In the genomic region with DNA sequence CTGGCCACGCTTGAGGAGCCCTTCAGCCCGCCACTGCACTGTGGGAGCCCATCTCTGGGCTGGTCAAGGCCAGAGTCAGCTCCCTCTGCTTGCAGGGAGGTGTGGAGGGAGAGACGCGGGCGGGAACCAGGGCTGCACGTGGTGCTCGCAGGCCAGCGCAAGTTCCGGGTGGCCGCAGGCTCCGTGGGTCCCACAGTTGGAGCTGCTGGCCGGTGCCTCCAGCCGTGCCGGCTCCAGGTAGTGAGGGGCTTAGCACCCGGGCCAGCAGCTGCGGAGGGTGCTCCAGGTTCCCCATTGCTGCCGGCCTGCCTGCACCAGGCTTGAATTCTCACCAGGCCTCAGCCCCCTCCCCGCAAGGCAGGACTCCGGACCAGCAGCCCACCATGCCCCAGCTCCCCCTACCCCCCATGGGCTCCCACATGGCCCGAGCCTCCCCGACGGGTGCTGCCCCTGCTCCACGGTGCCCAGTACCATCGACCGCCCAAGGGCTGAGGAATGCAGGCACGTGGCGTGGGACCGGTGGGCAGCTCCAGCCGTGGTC, we compare ENCODE assay signal across 1 cellular context.
TF ChIP-seq lines count a peak whose summit lies in the region.

No MANE protein-coding gene starts in this region.

TF ChIP-seq in WTC11, 78 proteins besides CTCF, POLR2A, EP300 and RAD21 (continued from another document):
- TF ChIP-seq, protein P1, sequence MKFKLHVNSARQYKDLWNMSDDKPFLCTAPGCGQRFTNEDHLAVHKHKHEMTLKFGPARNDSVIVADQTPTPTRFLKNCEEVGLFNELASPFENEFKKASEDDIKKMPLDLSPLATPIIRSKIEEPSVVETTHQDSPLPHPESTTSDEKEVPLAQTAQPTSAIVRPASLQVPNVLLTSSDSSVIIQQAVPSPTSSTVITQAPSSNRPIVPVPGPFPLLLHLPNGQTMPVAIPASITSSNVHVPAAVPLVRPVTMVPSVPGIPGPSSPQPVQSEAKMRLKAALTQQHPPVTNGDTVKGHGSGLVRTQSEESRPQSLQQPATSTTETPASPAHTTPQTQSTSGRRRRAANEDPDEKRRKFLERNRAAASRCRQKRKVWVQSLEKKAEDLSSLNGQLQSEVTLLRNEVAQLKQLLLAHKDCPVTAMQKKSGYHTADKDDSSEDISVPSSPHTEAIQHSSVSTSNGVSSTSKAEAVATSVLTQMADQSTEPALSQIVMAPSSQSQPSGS (CRISPR knock-in tag; IDR thresholded peaks at IDR 0.05; ENCODE audit: borderline replicate concordance, low read depth) = no peak
- TF ChIP-seq IRF2 (CRISPR knock-in tag; IDR thresholded peaks at IDR 0.05; ENCODE audit: borderline replicate concordance, low read depth) = no peak
- TF ChIP-seq CBFB (CRISPR knock-in tag; IDR thresholded peaks at IDR 0.05; ENCODE audit: low read depth) = no peak
- TF ChIP-seq RELA (CRISPR knock-in tag; IDR thresholded peaks at IDR 0.05; ENCODE audit: borderline replicate concordance) = no peak
- TF ChIP-seq FOXJ3 (CRISPR knock-in tag; IDR thresholded peaks at IDR 0.05; ENCODE audit: borderline replicate concordance) = no peak
- no peak for TF ChIP-seq OVOL2 (CRISPR knock-in tag; IDR thresholded peaks at IDR 0.05; ENCODE audit: borderline replicate concordance)
- TF ChIP-seq, protein P2, sequence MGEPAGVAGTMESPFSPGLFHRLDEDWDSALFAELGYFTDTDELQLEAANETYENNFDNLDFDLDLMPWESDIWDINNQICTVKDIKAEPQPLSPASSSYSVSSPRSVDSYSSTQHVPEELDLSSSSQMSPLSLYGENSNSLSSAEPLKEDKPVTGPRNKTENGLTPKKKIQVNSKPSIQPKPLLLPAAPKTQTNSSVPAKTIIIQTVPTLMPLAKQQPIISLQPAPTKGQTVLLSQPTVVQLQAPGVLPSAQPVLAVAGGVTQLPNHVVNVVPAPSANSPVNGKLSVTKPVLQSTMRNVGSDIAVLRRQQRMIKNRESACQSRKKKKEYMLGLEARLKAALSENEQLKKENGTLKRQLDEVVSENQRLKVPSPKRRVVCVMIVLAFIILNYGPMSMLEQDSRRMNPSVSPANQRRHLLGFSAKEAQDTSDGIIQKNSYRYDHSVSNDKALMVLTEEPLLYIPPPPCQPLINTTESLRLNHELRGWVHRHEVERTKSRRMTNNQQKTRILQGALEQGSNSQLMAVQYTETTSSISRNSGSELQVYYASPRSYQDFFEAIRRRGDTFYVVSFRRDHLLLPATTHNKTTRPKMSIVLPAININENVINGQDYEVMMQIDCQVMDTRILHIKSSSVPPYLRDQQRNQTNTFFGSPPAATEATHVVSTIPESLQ (CRISPR knock-in tag; IDR thresholded peaks at IDR 0.05) = no peak
- TF ChIP-seq, protein P3, sequence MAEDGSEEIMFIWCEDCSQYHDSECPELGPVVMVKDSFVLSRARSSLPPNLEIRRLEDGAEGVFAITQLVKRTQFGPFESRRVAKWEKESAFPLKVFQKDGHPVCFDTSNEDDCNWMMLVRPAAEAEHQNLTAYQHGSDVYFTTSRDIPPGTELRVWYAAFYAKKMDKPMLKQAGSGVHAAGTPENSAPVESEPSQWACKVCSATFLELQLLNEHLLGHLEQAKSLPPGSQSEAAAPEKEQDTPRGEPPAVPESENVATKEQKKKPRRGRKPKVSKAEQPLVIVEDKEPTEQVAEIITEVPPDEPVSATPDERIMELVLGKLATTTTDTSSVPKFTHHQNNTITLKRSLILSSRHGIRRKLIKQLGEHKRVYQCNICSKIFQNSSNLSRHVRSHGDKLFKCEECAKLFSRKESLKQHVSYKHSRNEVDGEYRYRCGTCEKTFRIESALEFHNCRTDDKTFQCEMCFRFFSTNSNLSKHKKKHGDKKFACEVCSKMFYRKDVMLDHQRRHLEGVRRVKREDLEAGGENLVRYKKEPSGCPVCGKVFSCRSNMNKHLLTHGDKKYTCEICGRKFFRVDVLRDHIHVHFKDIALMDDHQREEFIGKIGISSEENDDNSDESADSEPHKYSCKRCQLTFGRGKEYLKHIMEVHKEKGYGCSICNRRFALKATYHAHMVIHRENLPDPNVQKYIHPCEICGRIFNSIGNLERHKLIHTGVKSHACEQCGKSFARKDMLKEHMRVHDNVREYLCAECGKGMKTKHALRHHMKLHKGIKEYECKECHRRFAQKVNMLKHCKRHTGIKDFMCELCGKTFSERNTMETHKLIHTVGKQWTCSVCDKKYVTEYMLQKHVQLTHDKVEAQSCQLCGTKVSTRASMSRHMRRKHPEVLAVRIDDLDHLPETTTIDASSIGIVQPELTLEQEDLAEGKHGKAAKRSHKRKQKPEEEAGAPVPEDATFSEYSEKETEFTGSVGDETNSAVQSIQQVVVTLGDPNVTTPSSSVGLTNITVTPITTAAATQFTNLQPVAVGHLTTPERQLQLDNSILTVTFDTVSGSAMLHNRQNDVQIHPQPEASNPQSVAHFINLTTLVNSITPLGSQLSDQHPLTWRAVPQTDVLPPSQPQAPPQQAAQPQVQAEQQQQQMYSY (CRISPR knock-in tag; IDR thresholded peaks at IDR 0.05) = no peak
- TF ChIP-seq, protein P4, sequence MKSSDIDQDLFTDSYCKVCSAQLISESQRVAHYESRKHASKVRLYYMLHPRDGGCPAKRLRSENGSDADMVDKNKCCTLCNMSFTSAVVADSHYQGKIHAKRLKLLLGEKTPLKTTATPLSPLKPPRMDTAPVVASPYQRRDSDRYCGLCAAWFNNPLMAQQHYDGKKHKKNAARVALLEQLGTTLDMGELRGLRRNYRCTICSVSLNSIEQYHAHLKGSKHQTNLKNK (CRISPR knock-in tag; IDR thresholded peaks at IDR 0.05) = no peak
- TF ChIP-seq, protein P5, sequence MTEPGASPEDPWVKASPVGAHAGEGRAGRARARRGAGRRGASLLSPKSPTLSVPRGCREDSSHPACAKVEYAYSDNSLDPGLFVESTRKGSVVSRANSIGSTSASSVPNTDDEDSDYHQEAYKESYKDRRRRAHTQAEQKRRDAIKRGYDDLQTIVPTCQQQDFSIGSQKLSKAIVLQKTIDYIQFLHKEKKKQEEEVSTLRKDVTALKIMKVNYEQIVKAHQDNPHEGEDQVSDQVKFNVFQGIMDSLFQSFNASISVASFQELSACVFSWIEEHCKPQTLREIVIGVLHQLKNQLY (CRISPR knock-in tag; IDR thresholded peaks at IDR 0.05) = no peak
- TF ChIP-seq ETV6 (CRISPR knock-in tag; IDR thresholded peaks at IDR 0.05) = no peak
- no peak for TF ChIP-seq MXD4 (CRISPR knock-in tag; IDR thresholded peaks at IDR 0.05; ENCODE audit: borderline replicate concordance)
- TF ChIP-seq, protein P6, sequence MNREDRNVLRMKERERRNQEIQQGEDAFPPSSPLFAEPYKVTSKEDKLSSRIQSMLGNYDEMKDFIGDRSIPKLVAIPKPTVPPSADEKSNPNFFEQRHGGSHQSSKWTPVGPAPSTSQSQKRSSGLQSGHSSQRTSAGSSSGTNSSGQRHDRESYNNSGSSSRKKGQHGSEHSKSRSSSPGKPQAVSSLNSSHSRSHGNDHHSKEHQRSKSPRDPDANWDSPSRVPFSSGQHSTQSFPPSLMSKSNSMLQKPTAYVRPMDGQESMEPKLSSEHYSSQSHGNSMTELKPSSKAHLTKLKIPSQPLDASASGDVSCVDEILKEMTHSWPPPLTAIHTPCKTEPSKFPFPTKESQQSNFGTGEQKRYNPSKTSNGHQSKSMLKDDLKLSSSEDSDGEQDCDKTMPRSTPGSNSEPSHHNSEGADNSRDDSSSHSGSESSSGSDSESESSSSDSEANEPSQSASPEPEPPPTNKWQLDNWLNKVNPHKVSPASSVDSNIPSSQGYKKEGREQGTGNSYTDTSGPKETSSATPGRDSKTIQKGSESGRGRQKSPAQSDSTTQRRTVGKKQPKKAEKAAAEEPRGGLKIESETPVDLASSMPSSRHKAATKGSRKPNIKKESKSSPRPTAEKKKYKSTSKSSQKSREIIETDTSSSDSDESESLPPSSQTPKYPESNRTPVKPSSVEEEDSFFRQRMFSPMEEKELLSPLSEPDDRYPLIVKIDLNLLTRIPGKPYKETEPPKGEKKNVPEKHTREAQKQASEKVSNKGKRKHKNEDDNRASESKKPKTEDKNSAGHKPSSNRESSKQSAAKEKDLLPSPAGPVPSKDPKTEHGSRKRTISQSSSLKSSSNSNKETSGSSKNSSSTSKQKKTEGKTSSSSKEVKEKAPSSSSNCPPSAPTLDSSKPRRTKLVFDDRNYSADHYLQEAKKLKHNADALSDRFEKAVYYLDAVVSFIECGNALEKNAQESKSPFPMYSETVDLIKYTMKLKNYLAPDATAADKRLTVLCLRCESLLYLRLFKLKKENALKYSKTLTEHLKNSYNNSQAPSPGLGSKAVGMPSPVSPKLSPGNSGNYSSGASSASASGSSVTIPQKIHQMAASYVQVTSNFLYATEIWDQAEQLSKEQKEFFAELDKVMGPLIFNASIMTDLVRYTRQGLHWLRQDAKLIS (CRISPR knock-in tag; IDR thresholded peaks at IDR 0.05; ENCODE audit: borderline replicate concordance) = no peak
- TF ChIP-seq, protein P7, sequence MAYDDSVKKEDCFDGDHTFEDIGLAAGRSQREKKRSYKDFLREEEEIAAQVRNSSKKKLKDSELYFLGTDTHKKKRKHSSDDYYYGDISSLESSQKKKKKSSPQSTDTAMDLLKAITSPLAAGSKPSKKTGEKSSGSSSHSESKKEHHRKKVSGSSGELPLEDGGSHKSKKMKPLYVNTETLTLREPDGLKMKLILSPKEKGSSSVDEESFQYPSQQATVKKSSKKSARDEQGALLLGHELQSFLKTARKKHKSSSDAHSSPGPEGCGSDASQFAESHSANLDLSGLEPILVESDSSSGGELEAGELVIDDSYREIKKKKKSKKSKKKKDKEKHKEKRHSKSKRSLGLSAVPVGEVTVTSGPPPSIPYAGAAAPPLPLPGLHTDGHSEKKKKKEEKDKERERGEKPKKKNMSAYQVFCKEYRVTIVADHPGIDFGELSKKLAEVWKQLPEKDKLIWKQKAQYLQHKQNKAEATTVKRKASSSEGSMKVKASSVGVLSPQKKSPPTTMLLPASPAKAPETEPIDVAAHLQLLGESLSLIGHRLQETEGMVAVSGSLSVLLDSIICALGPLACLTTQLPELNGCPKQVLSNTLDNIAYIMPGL (CRISPR knock-in tag; IDR thresholded peaks at IDR 0.05) = no peak
- TF ChIP-seq, protein P8, sequence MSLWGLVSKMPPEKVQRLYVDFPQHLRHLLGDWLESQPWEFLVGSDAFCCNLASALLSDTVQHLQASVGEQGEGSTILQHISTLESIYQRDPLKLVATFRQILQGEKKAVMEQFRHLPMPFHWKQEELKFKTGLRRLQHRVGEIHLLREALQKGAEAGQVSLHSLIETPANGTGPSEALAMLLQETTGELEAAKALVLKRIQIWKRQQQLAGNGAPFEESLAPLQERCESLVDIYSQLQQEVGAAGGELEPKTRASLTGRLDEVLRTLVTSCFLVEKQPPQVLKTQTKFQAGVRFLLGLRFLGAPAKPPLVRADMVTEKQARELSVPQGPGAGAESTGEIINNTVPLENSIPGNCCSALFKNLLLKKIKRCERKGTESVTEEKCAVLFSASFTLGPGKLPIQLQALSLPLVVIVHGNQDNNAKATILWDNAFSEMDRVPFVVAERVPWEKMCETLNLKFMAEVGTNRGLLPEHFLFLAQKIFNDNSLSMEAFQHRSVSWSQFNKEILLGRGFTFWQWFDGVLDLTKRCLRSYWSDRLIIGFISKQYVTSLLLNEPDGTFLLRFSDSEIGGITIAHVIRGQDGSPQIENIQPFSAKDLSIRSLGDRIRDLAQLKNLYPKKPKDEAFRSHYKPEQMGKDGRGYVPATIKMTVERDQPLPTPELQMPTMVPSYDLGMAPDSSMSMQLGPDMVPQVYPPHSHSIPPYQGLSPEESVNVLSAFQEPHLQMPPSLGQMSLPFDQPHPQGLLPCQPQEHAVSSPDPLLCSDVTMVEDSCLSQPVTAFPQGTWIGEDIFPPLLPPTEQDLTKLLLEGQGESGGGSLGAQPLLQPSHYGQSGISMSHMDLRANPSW (CRISPR knock-in tag; conservative IDR thresholded peaks at IDR 0.05; ENCODE audit: low read depth) = no peak
- TF ChIP-seq MYBL2 (CRISPR knock-in tag; IDR thresholded peaks at IDR 0.05) = no peak
- TF ChIP-seq, protein P9, sequence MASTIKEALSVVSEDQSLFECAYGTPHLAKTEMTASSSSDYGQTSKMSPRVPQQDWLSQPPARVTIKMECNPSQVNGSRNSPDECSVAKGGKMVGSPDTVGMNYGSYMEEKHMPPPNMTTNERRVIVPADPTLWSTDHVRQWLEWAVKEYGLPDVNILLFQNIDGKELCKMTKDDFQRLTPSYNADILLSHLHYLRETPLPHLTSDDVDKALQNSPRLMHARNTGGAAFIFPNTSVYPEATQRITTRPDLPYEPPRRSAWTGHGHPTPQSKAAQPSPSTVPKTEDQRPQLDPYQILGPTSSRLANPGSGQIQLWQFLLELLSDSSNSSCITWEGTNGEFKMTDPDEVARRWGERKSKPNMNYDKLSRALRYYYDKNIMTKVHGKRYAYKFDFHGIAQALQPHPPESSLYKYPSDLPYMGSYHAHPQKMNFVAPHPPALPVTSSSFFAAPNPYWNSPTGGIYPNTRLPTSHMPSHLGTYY (CRISPR knock-in tag; IDR thresholded peaks at IDR 0.05) = no peak
TF ChIP-seq in WTC11: peak in this region for 0.
